7 cellular contexts compared by ENCODE assay signal in genomic region chr10:22631646-22632278, GRCh38.
DNase-seq lines count a peak whose midpoint lies in the region; ATAC-seq and TF ChIP-seq lines count a peak whose summit lies in the region.

No MANE protein-coding gene starts in this region.

- CTCF ChIA-PET in activated CD4-positive, alpha-beta memory T cell treated with anti-CD3 and anti-CD28 coated beads, Interleukin-2, amount 10 ng/mL, durations not matched to agents 7 days and 5 days (lab: Charles Lee) = interaction anchor here (0.5 to 5.3 kb wide), 7 partner anchors 14 to 1146 kb away, joined by 3 to 28 read pairs (median 4); no protein-coding TSS in a partner anchor

- no peaks in the 10 kb centered on the region for H3K36me3 ChIP-seq in spleen

- H3K27ac Mint-ChIP-seq in activated CD4-positive, alpha-beta memory T cell treated with anti-CD3 and anti-CD28 coated beads, Interleukin-2, amount 10 ng/mL, durations not matched to agents 7 days and 5 days = peak overlapping the region; percentile 97

- peaks cover 52 to 100% (median 98%) of the 10 kb centered on the region in 6 donors for H3K4me1 ChIP-seq in spleen

- H3K36me3 Mint-ChIP-seq in activated CD4-positive, alpha-beta memory T cell treated with anti-CD3 and anti-CD28 coated beads, Interleukin-2, amount 10 ng/mL, durations not matched to agents 7 days and 5 days (ENCODE audit: low read depth) = peaks cover 13% of the 10 kb centered on the region

- no peak for TF ChIP-seq POLR2A in spleen (IDR thresholded peaks at IDR 0.05)

- TF ChIP-seq CTCF in spleen (IDR thresholded peaks at IDR 0.05 in 8 of 11, conservative IDR thresholded peaks at IDR 0.05 in 3 of 11) (no peak), GM10266 (IDR thresholded peaks at IDR 0.05; ENCODE audit: control insufficient read depth, insufficient read depth, low read depth, missing control alignments) (no peak)

- no peaks in the 10 kb centered on the region for H3K27me3 ChIP-seq in spleen (replicated peaks in 1 of 7)

- H3K9me3 ChIP-seq in spleen = no peaks in the 10 kb centered on the region

- intact Hi-C loops in spleen (cut with DNase I; ENCODE audit: low total_unique reads) = no loop called here

- POLR2A ChIA-PET in activated CD4-positive, alpha-beta memory T cell treated with anti-CD3 and anti-CD28 coated beads, Interleukin-2, amount 10 ng/mL, durations not matched to agents 7 days and 5 days (lab: Charles Lee) = interaction anchor here (0.8 to 13.0 kb wide), 15 partner anchors 8 to 292 kb away, joined by 3 to 198 read pairs (median 6); partner anchors contain the start of gene PIP4K2A

- 57 to 76% (median 72%) methylated on average over 10 of the region's 10 CpGs for WGBS in spleen, 5 donors

- no peak for DNase-seq in activated CD4-positive, alpha-beta memory T cell treated with anti-CD3 and anti-CD28 coated beads, Interleukin-2, amount 10 ng/mL, durations not matched to agents 7 days and 5 days
- DNase-seq in foreskin melanocyte = peak; percentile 90
- no peak for DNase-seq in spleen
- no peak for DNase-seq in NCI-H2029 (lab: John Stamatoyannopoulos, UW)
- no peak for DNase-seq in GM10266 (ENCODE audit: extremely low spot score)
- DNase-seq in glomerular visceral epithelial cell (ENCODE audit: extremely low spot score) = no peak

- no peaks in the 10 kb centered on the region for H3K27me3 Mint-ChIP-seq in activated CD4-positive, alpha-beta memory T cell treated with anti-CD3 and anti-CD28 coated beads, Interleukin-2, amount 10 ng/mL, durations not matched to agents 7 days and 5 days

- no peaks in the 10 kb centered on the region for H3K9me3 Mint-ChIP-seq in activated CD4-positive, alpha-beta memory T cell treated with anti-CD3 and anti-CD28 coated beads, Interleukin-2, amount 10 ng/mL, durations not matched to agents 7 days and 5 days

- H3K4me1 Mint-ChIP-seq in activated CD4-positive, alpha-beta memory T cell treated with anti-CD3 and anti-CD28 coated beads, Interleukin-2, amount 10 ng/mL, durations not matched to agents 7 days and 5 days = peaks cover 90% of the 10 kb centered on the region

- ATAC-seq in GM18519 (IDR thresholded peaks at IDR 0.05; ENCODE audit: low FRiP score, unreplicated experiment) = peak; percentile 24

- peak overlapping the region; percentile 41 for H3K4me3 Mint-ChIP-seq in activated CD4-positive, alpha-beta memory T cell treated with anti-CD3 and anti-CD28 coated beads, Interleukin-2, amount 10 ng/mL, durations not matched to agents 7 days and 5 days

- peak overlapping the region in 2 of 8 donors; percentile 4 to 49 for H3K4me3 ChIP-seq in spleen

- peak overlapping the region; percentile 74 to 89 (median 84) for H3K27ac ChIP-seq in spleen
